In genomic region chr22:20916916-20917810, GRCh38 we compare ENCODE assay signal across 8 cellular contexts. TPM values are rescaled to one million over a fixed set of nuclear protein-coding genes. Genes with fewer than 3 reads are reported as not detected.
A peak's percentile ranks its signal among the peaks of the same experiment; 100 is the strongest.
DNase-seq lines count a peak whose midpoint lies in the region; ATAC-seq, FAIRE-seq and TF ChIP-seq lines count a peak whose summit lies in the region.

TSS of gene CRKL (plus strand) at chr22:20917407. CDS start at chr22:20917935, 528 bp downstream.

- no peaks in the 10 kb centered on the region for H3K27me3 ChIP-seq in pancreas
- H3K27me3 ChIP-seq in tibial artery: no peaks in the 10 kb centered on the region

- H3K4me3 ChIP-seq in GM12865 (ENCODE audit: low read depth, low read length) (peak within 1 kb of the TSS; percentile 64), pancreas (peak within 1 kb of the TSS; percentile 91 to 100 (median 96)), tibial artery (peak within 1 kb of the TSS; percentile 97 to 98)

- H3K9me3 Mint-ChIP-seq in activated naive CD8-positive, alpha-beta T cell treated with anti-CD3 and anti-CD28 coated beads for 36 hours: no peaks in the 10 kb centered on the region

- H3K36me3 Mint-ChIP-seq in activated naive CD8-positive, alpha-beta T cell treated with anti-CD3 and anti-CD28 coated beads for 36 hours: peaks cover 34% of the 10 kb centered on the region

- H3K27ac ChIP-seq in pancreas (peak within 1 kb of the TSS; percentile 85 to 96 (median 92)), tibial artery (peak within 1 kb of the TSS; percentile 97)

- peak within 1 kb of the TSS; percentile 98 for H3K4me3 Mint-ChIP-seq in activated naive CD8-positive, alpha-beta T cell treated with anti-CD3 and anti-CD28 coated beads for 36 hours

- FAIRE-seq in pancreas (lab: Jason Lieb, UNC): no peak

- intact Hi-C loops in Right ventricle myocardium inferior (cut with DNase I): loop anchor here (2.0 to 10.0 kb wide), 4 partner anchors 32 to 915 kb away; partner anchors contain the start of genes PI4KA, SNAP29 and THAP7
- intact Hi-C loops in pancreas (cut with DNase I): no loop called here
- intact Hi-C loops in tibial artery (cut with DNase I; ENCODE audit: low total_unique reads): loop anchor here (2.0 to 5.0 kb wide), 2 partner anchors 58 to 80 kb away; partner anchors contain the start of genes PI4KA and SNAP29

- H3K27me3 Mint-ChIP-seq in activated naive CD8-positive, alpha-beta T cell treated with anti-CD3 and anti-CD28 coated beads for 36 hours: no peaks in the 10 kb centered on the region

- peak; percentile 98 for DNase-seq in GM12865 (ENCODE audit: low read depth)
- peak; percentile 95 for DNase-seq in NCI-H1105 (lab: John Stamatoyannopoulos, UW)
- peak; percentile 96 for DNase-seq in SKM-1 treated with dmso at 0.1 percent for 144 hours (lab: John Stamatoyannopoulos, UW; ENCODE audit: unreplicated experiment)
- peak; percentile 98 for DNase-seq in activated naive CD8-positive, alpha-beta T cell treated with anti-CD3 and anti-CD28 coated beads for 36 hours
- DNase-seq in Right ventricle myocardium inferior (ENCODE audit: missing footprints): peak; percentile 98
- peak; percentile 95 to 99 (median 98) for DNase-seq in pancreas
- DNase-seq in tibial artery: peak; percentile 95 to 98

- H3K4me1 Mint-ChIP-seq in activated naive CD8-positive, alpha-beta T cell treated with anti-CD3 and anti-CD28 coated beads for 36 hours: peaks cover 30% of the 10 kb centered on the region

- TF ChIP-seq CTCF in GM12865 (IDR thresholded peaks at IDR 0.05; ENCODE audit: insufficient read depth, low read depth, low read length, missing control alignments): peak; percentile 91
- TF ChIP-seq CTCF in pancreas (IDR thresholded peaks at IDR 0.05): peak; percentile 93 to 97 (median 94)
- TF ChIP-seq CTCF in tibial artery (IDR thresholded peaks at IDR 0.05): peak; percentile 93 to 95

- no peaks in the 10 kb centered on the region for H3K36me3 ChIP-seq in pancreas
- no peaks in the 10 kb centered on the region for H3K36me3 ChIP-seq in tibial artery

- H3K9me3 ChIP-seq in pancreas (no peaks in the 10 kb centered on the region), tibial artery (no peaks in the 10 kb centered on the region)

- 0% methylated on average over 76 to 92 of the region's 92 CpGs for WGBS in pancreas, 2 donors

- peak; percentile 95 for ATAC-seq in HG02642 (IDR thresholded peaks at IDR 0.05; ENCODE audit: poor library complexity, unreplicated experiment)
- peak; percentile 100 for ATAC-seq in Right ventricle myocardium inferior
- ATAC-seq in pancreas: peak; percentile 94 to 98 (median 96)

- peaks cover 0 to 20% (median 4%) of the 10 kb centered on the region in 3 donors for H3K4me1 ChIP-seq in pancreas
- H3K4me1 ChIP-seq in tibial artery: peaks cover 0 to 34% (median 21%) of the 10 kb centered on the region in 4 donors

- H3K27ac Mint-ChIP-seq in activated naive CD8-positive, alpha-beta T cell treated with anti-CD3 and anti-CD28 coated beads for 36 hours: peak within 1 kb of the TSS; percentile 89

RNA-seq across cellular contexts. Expression of gene CRKL, which starts in this region (rescaled TPM):
- 10 to 100 TPM; 82.1 to 82.2 TPM for total RNA-seq in activated naive CD8-positive, alpha-beta T cell treated with anti-CD3 and anti-CD28 coated beads for 36 hours
- total RNA-seq in Right ventricle myocardium inferior (52.6 TPM), pancreas (10 to 100 TPM; 15.8 to 29.4 (median 20.9) TPM)
- polyA plus RNA-seq in pancreas: 10 to 100 TPM in 1 of 2 donors, 1 to 10 TPM in 1; 9.1 to 13.3 TPM

Comparison
In these comparisons a context has a peak if more than half of its experiments do, and no peak if none do; other contexts are left out.
1. Peak in every context shown above with its lines: DNase-seq, ATAC-seq, H3K4me3 ChIP-seq and H3K27ac ChIP-seq.
2. intact Hi-C loops: an anchor here in Right ventricle myocardium inferior (2.0 to 10.0 kb wide) and tibial artery (2.0 to 5.0 kb wide); none called in pancreas.